ENCODE assay signal across 1 cellular context in genomic region chr6:125918681-125919566, GRCh38.
TF ChIP-seq lines count a peak whose summit lies in the region.

No MANE protein-coding gene starts in this region.

TF ChIP-seq in K562, 482 proteins besides CTCF, POLR2A, EP300 and RAD21 (continued from another document):
- TF ChIP-seq MGA (IDR thresholded peaks at IDR 0.05) (no peak), NR2C2 (CRISPR knock-in tag; IDR thresholded peaks at IDR 0.05) (no peak), NR2C2 (tag; IDR thresholded peaks at IDR 0.05) (0 out of 2 replicates have a peak, but pooled peaks have one; percentile 62), POLR3G (IDR thresholded peaks at IDR 0.05; ENCODE audit: extremely low read depth, insufficient read length, insufficient replicate concordance) (no peak), ZNF589 (CRISPR knock-in tag; IDR thresholded peaks at IDR 0.05; ENCODE audit: low read depth) (0 out of 2 replicates have a peak, but pooled peaks have one; percentile 62), ETV1 (tag; conservative IDR thresholded peaks at IDR 0.05; ENCODE audit: low read depth) (no peak; the same call in 1 of the 2 replicates), KLF6 (CRISPR knock-in tag; IDR thresholded peaks at IDR 0.05; ENCODE audit: borderline replicate concordance) (no peak), RNF2 (IDR thresholded peaks at IDR 0.05) (no peak), ARID1B (IDR thresholded peaks at IDR 0.05) (no peak), ZNF707 (CRISPR knock-in tag; conservative IDR thresholded peaks at IDR 0.05) (no peak), ASH1L (IDR thresholded peaks at IDR 0.05; ENCODE audit: borderline replicate concordance, low read depth, partially characterized antibody) (no peak), MBD1 (CRISPR knock-in tag; IDR thresholded peaks at IDR 0.05) (no peak), ZKSCAN8 (CRISPR knock-in tag; IDR thresholded peaks at IDR 0.05) (no peak), ZBTB12 (CRISPR knock-in tag; IDR thresholded peaks at IDR 0.05) (no peak), AFF4 (CRISPR knock-in tag; IDR thresholded peaks at IDR 0.05) (peak; percentile 76; the same call in 1 of the 2 replicates), KDM5B (IDR thresholded peaks at IDR 0.05; ENCODE audit: insufficient replicate concordance, low read depth, low read length) (no peak), RBBP5 (IDR thresholded peaks at IDR 0.05; ENCODE audit: borderline replicate concordance, insufficient read depth, low read length, poor library complexity, severe bottlenecking) (no peak), ZNF766 (CRISPR knock-in tag; conservative IDR thresholded peaks at IDR 0.05) (peak; percentile 26; the same call in 1 of the 2 replicates), BRF2 (IDR thresholded peaks at IDR 0.05; ENCODE audit: borderline replicate concordance, insufficient read depth, insufficient read length) (no peak), XRCC5 (IDR thresholded peaks at IDR 0.05; ENCODE audit: low read depth, low read length) (no peak), ATF6 (CRISPR knock-in tag; IDR thresholded peaks at IDR 0.05) (no peak), NR1H2 (CRISPR knock-in tag; IDR thresholded peaks at IDR 0.05) (no peak), SRF (CRISPR knock-in tag; IDR thresholded peaks at IDR 0.05) (peak; percentile 87 to 94), FOXJ3 (CRISPR knock-in tag; IDR thresholded peaks at IDR 0.05) (no peak), GABPA (tag; conservative IDR thresholded peaks at IDR 0.05; ENCODE audit: low read depth) (peak; percentile 49), ZNF175 (CRISPR knock-in tag; IDR thresholded peaks at IDR 0.05; ENCODE audit: low read depth) (no peak; the same call in 1 of the 2 replicates), CHD4 (IDR thresholded peaks at IDR 0.05; ENCODE audit: insufficient read depth, insufficient replicate concordance, low read depth, low read length, poor library complexity, severe bottlenecking) (no peak), C11orf30 (IDR thresholded peaks at IDR 0.05; ENCODE audit: low read depth) (no peak), FIP1L1 (IDR thresholded peaks at IDR 0.05; ENCODE audit: low read depth, low read length, poor library complexity, severe bottlenecking) (no peak), NFIX (CRISPR knock-in tag; IDR thresholded peaks at IDR 0.05; ENCODE audit: low read depth) (no peak), ZNF282 (CRISPR knock-in tag; IDR thresholded peaks at IDR 0.05) (no peak), ZNF324 (CRISPR knock-in tag; IDR thresholded peaks at IDR 0.05) (no peak), ESRRB (CRISPR knock-in tag; IDR thresholded peaks at IDR 0.05; ENCODE audit: borderline replicate concordance) (no peak), ELK1 (CRISPR knock-in tag; IDR thresholded peaks at IDR 0.05) (no peak), ZZZ3 (IDR thresholded peaks at IDR 0.05) (no peak)
TF ChIP-seq in K562: peak in this region for 28.
